ENCODE assay signal across 8 cellular contexts in genomic region chr4:102824398-102824797, GRCh38. TPM values are rescaled to one million over a fixed set of nuclear protein-coding genes. Genes with fewer than 3 reads are reported as not detected.
DNase-seq lines count a peak whose midpoint lies in the region; ATAC-seq and TF ChIP-seq lines count a peak whose summit lies in the region.

No MANE protein-coding gene starts in this region.

- intact Hi-C loops in naive thymus-derived CD4-positive, alpha-beta T cell (cut with micrococcal nuclease), result loop anchor here in 1 of 2 donors (2.0 kb wide), 1 partner anchor 16 kb away; no protein-coding TSS in a partner anchor

- H3K4me1 ChIP-seq in naive thymus-derived CD4-positive, alpha-beta T cell (ENCODE audit: control insufficient read depth in 2 of 2, insufficient read depth in 2 of 2, low read length in 2 of 2), result peaks cover 32 to 45% of the 10 kb centered on the region in 2 donors

- DNase-seq in AG10803 (ENCODE audit: low read depth) (no peak), coronary artery (ENCODE audit: low spot score) (no peak), omental fat pad (ENCODE audit: low spot score) (no peak), SIG-M5 treated with dmso at 0.1 percent for 504 hours (lab: John Stamatoyannopoulos, UW; ENCODE audit: unreplicated experiment) (no peak)
- no peak for DNase-seq in Jurkat, Clone E6-1 (ENCODE audit: low read depth, low spot score)
- no peak for DNase-seq in naive thymus-derived CD4-positive, alpha-beta T cell

- peak overlapping the region in 2 of 9 donors; percentile 61 to 64 for H3K27ac Mint-ChIP-seq in naive thymus-derived CD4-positive, alpha-beta T cell
- no peak overlapping the region for H3K27ac Mint-ChIP-seq in activated T-helper 17 cell treated with anti-CD3 and anti-CD28 coated beads, Interleukin-2, amount 50 U/mL, for 72 hours

- H3K27ac ChIP-seq in coronary artery, result peak overlapping the region; percentile 98 to 100
- H3K27ac ChIP-seq in naive thymus-derived CD4-positive, alpha-beta T cell (ENCODE audit: low read depth, low read length), result peak overlapping the region; percentile 99

- POLR2A ChIA-PET in naive thymus-derived CD4-positive, alpha-beta T cell (lab: Charles Lee), result interaction anchor here (0.6 to 4.9 kb wide), 7 partner anchors 15 to 325 kb away, joined by 3 to 62 read pairs (median 8); partner anchors contain the start of genes CISD2 and MANBA

- no peak for ATAC-seq in naive thymus-derived CD4-positive, alpha-beta T cell
- no peak for ATAC-seq in HG02870 (IDR thresholded peaks at IDR 0.05; ENCODE audit: unreplicated experiment)
- no peak for ATAC-seq in omental fat pad (ENCODE audit: low FRiP score)
- ATAC-seq in activated T-helper 17 cell treated with anti-CD3 and anti-CD28 coated beads, Interleukin-2, amount 50 U/mL, for 72 hours (replicated peaks), result no peak

- TF ChIP-seq CTCF in AG10803 (conservative IDR thresholded peaks at IDR 0.05; ENCODE audit: low read length) (no peak), coronary artery (IDR thresholded peaks at IDR 0.05) (no peak), omental fat pad (IDR thresholded peaks at IDR 0.05) (no peak)

- no peak overlapping the region for H3K4me3 Mint-ChIP-seq in naive thymus-derived CD4-positive, alpha-beta T cell
- no peak overlapping the region for H3K4me3 Mint-ChIP-seq in activated T-helper 17 cell treated with anti-CD3 and anti-CD28 coated beads, Interleukin-2, amount 50 U/mL, for 72 hours

- peaks cover 51 to 67% (median 58%) of the 10 kb centered on the region in 7 donors for H3K4me1 Mint-ChIP-seq in naive thymus-derived CD4-positive, alpha-beta T cell
- peaks cover 26% of the 10 kb centered on the region for H3K4me1 Mint-ChIP-seq in activated T-helper 17 cell treated with anti-CD3 and anti-CD28 coated beads, Interleukin-2, amount 50 U/mL, for 72 hours

- H3K9me3 Mint-ChIP-seq in naive thymus-derived CD4-positive, alpha-beta T cell, result peaks cover 0 to 12% (median 0%) of the 10 kb centered on the region in 11 donors
- H3K9me3 Mint-ChIP-seq in activated T-helper 17 cell treated with anti-CD3 and anti-CD28 coated beads, Interleukin-2, amount 50 U/mL, for 72 hours, result no peaks in the 10 kb centered on the region

- no peaks in the 10 kb centered on the region for H3K9me3 ChIP-seq in naive thymus-derived CD4-positive, alpha-beta T cell (ENCODE audit: control insufficient read depth in 2 of 3, low read length in 3 of 3)

- peaks cover 0 to 21% (median 3%) of the 10 kb centered on the region in 3 experiments for H3K36me3 ChIP-seq in naive thymus-derived CD4-positive, alpha-beta T cell (ENCODE audit: control insufficient read depth in 2 of 3, insufficient read depth in 3 of 3, low read length in 3 of 3)

- H3K27me3 Mint-ChIP-seq in naive thymus-derived CD4-positive, alpha-beta T cell, result peaks cover 0 to 2% (median 0%) of the 10 kb centered on the region in 5 donors
- no peaks in the 10 kb centered on the region for H3K27me3 Mint-ChIP-seq in activated T-helper 17 cell treated with anti-CD3 and anti-CD28 coated beads, Interleukin-2, amount 50 U/mL, for 72 hours

- no peaks in the 10 kb centered on the region for H3K27me3 ChIP-seq in naive thymus-derived CD4-positive, alpha-beta T cell (ENCODE audit: control insufficient read depth in 2 of 2, insufficient read depth in 2 of 2, low read length in 2 of 2)

- CTCF ChIA-PET in naive thymus-derived CD4-positive, alpha-beta T cell (lab: Charles Lee), result interaction anchor here (1.9 to 2.0 kb wide), 2 partner anchors 8 to 376 kb away, joined by 5 to 6 read pairs; no protein-coding TSS in a partner anchor

- peak overlapping the region; percentile 91 for H3K4me3 ChIP-seq in AG10803 (ENCODE audit: low read length)
- H3K4me3 ChIP-seq in Jurkat, Clone E6-1 (ENCODE audit: low read length), result peak overlapping the region; percentile 92
- H3K4me3 ChIP-seq in coronary artery, result peak overlapping the region; percentile 81
- H3K4me3 ChIP-seq in naive thymus-derived CD4-positive, alpha-beta T cell (ENCODE audit: low read length), result peak overlapping the region; percentile 82

- H3K36me3 Mint-ChIP-seq in naive thymus-derived CD4-positive, alpha-beta T cell, result peaks cover 9 to 18% (median 13%) of the 10 kb centered on the region in 5 donors
- no peaks in the 10 kb centered on the region for H3K36me3 Mint-ChIP-seq in activated T-helper 17 cell treated with anti-CD3 and anti-CD28 coated beads, Interleukin-2, amount 50 U/mL, for 72 hours (ENCODE audit: low read depth)

RNA-seq across cellular contexts. Expression of gene UBE2D3, which starts 3.0 kb away (rescaled TPM):
- 322 TPM for polyA plus RNA-seq in Jurkat, Clone E6-1 (2012; ENCODE audit: insufficient read depth, insufficient read length)
- 100 to 1,000 TPM; 339 to 556 (median 413) TPM for total RNA-seq in naive thymus-derived CD4-positive, alpha-beta T cell
- 100 to 1,000 TPM; 314 to 460 TPM for polyA plus RNA-seq in naive thymus-derived CD4-positive, alpha-beta T cell
- 100 to 1,000 TPM; 349 to 519 (median 452) TPM for total RNA-seq in omental fat pad
- 100 to 1,000 TPM; 403 to 450 TPM for total RNA-seq in activated T-helper 17 cell treated with anti-CD3 and anti-CD28 coated beads, Interleukin-2, amount 50 U/mL, for 72 hours

RNA-seq across cellular contexts. Expression of gene CISD2, which starts 44.4 kb away (rescaled TPM):
- 46.2 TPM for polyA plus RNA-seq in Jurkat, Clone E6-1 (2012; ENCODE audit: insufficient read depth, insufficient read length)
- 10 to 100 TPM; 11.4 to 50.3 (median 13.4) TPM for total RNA-seq in naive thymus-derived CD4-positive, alpha-beta T cell
- polyA plus RNA-seq in naive thymus-derived CD4-positive, alpha-beta T cell, result 10 to 100 TPM; 14.6 to 26.0 TPM
- total RNA-seq in omental fat pad, result 10 to 100 TPM in 3 of 4 donors, 1 to 10 TPM in 1; 7.4 to 18.9 (median 14.1) TPM
- total RNA-seq in activated T-helper 17 cell treated with anti-CD3 and anti-CD28 coated beads, Interleukin-2, amount 50 U/mL, for 72 hours, result 10 to 100 TPM; 24.6 to 35.6 TPM
